Comparison of ENCODE assay signal across 1 cellular context in genomic region chr11:128022761-128023160, GRCh38.
TF ChIP-seq lines count a peak whose summit lies in the region.

No MANE protein-coding gene starts in this region.

TF ChIP-seq in IMR-90, 13 proteins besides CTCF, POLR2A, EP300 and RAD21 (continued from another document):
- no peak for TF ChIP-seq RCOR1 (IDR thresholded peaks at IDR 0.05; ENCODE audit: insufficient replicate concordance, low read length)
